In the genomic region with DNA sequence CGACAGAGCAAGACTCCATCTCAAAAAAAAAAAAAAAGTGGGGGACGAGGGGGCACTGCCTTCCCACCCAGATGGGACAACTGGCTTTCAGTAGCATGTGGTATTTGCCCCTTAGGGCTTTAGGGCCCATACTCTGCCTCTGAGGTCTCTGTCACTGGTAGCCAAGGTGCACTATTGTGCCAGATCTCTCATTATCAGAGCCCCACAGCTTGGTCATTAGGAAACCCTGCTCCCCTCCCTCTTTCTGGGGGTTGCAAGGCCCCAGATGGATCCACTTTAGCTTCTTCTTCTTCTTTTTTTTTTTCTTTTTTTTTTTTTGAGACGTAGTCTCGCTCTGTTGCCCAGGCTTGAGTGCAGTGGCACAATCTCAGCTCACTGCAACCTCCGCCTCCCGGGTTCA, we compare ENCODE assay signal across 22 cellular contexts.
"Had no signal": no experiment of that assay in that cellular context is flagged by ENCODE, and none has a peak within 500 bp of the region (broad histone marks: within the 10 kb centered on the region; RNA-seq: fewer than 3 reads in every experiment).

No MANE protein-coding gene starts in this region.

- H3K79me2 ChIP-seq: hepatocyte, parathyroid adenoma had no signal

- H3K9ac ChIP-seq: parathyroid adenoma had no signal

- H3K4me1 ChIP-seq: prostate gland had no signal

- H3K4me3 ChIP-seq: hepatocyte, left ventricle myocardium inferior, prostate gland, tibial artery, vagina had no signal

- H3K4me1 Mint-ChIP-seq: nephron had no signal

- H3K9me3 Mint-ChIP-seq: dendritic cell treated with granulocyte-macrophage colony-stimulating factor and Interleukin-4, amounts not matched to agents 40 ng/mL and 50 ng/mL, for 4 days; nephron; stimulated activated naive CD8-positive, alpha-beta T cell treated with anti-CD3 and anti-CD28 coated beads, Interleukin-15, Interleukin-2, amounts not matched to agents 100 ng/mL and 50 ng/mL, for 24 hours had no signal

- H3K27me3 ChIP-seq: vagina had no signal

- H3K27ac ChIP-seq: foreskin keratinocyte, hepatocyte, left ventricle myocardium inferior, lower lobe of right lung, parathyroid adenoma, prostate gland, spleen, tibial artery, upper lobe of left lung, vagina had no signal

- H3K27ac Mint-ChIP-seq: dendritic cell treated with granulocyte-macrophage colony-stimulating factor and Interleukin-4, amounts not matched to agents 40 ng/mL and 50 ng/mL, for 4 days; memory B cell; nephron; stimulated activated memory B cell treated with anti-CD40 and anti-IgM and Interleukin-4, amounts not matched to agents 10 μg/mL and 1 μg/mL and 100 μg/mL, for 72 hours; stimulated activated naive CD8-positive, alpha-beta T cell treated with anti-CD3 and anti-CD28 coated beads, Interleukin-15, Interleukin-2, amounts not matched to agents 100 ng/mL and 50 ng/mL, for 24 hours had no signal

- DNase-seq: foreskin keratinocyte; left cardiac atrium; left ventricle myocardium inferior; lower lobe of right lung; midbrain; retina; spleen; stimulated activated CD4-positive, alpha-beta T cell treated with anti-CD3 and anti-CD28 coated beads, Interleukin-15, amount 100 ng/mL, for 24 hours; stimulated activated CD4-positive, alpha-beta T cell treated with anti-CD3 and anti-CD28 coated beads, Interleukin-1b, Interleukin-23, amount 100 ng/mL, for 48 hours; stimulated activated CD4-positive, alpha-beta T cell treated with anti-CD3 and anti-CD28 coated beads, Interleukin-4, amount 100 ng/mL, for 24 hours; tibial artery had no signal

- FAIRE-seq: kidney had no signal

- H2AFZ ChIP-seq: hepatocyte had no signal

- H3K9me3 ChIP-seq: left ventricle myocardium inferior, lower lobe of right lung, prostate gland, spleen, tibial artery, upper lobe of left lung, vagina had no signal

- H3K36me3 ChIP-seq: left ventricle myocardium inferior, lower lobe of right lung, prostate gland, spleen, tibial artery, upper lobe of left lung, vagina had no signal

- H3K4me3 Mint-ChIP-seq: memory B cell; nephron; stimulated activated naive CD8-positive, alpha-beta T cell treated with anti-CD3 and anti-CD28 coated beads, Interleukin-15, Interleukin-2, amounts not matched to agents 100 ng/mL and 50 ng/mL, for 24 hours had no signal
